In the genomic region with DNA sequence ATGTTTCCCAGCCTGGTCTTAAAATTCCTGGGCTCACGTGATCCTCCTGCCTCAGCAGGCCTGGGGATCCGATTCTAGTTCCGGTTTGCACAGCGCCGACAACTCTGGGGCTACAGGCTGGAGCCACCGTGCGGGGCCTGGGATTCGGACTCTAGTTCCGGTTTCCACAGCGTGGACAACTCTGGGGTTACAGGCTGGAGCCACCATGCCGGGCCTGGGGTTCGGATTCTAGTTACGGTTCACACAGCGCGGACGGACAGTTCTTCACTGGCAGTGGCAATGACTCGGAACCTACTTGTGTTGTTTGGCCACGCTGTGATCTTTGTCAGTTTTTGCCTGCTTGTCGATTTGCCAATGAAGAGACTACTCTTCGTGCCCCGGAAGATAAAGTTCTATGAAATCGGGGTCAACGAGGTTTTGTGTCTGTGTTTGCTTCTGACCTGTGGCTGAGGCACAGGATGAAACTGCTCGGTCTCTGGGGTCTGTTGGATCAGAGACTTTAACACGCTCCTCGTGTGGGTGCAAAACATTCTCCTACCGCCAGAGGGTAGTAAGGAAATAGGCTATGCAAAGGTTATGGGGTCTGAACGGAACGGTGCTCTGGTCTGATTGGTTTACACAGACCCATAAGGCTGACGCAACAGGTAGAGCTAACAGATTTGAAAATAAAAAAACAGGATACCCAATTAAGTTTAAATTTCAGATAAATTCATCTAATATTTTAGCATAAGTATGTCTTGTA, we compare ENCODE assay signal across 9 cellular contexts. TPM values are rescaled to one million over a fixed set of nuclear protein-coding genes. Genes with fewer than 3 reads are reported as not detected.
DNase-seq lines count a peak whose midpoint lies in the region; ATAC-seq and TF ChIP-seq lines count a peak whose summit lies in the region.
"Had no signal": no experiment of that assay in that cellular context is flagged by ENCODE, and none has a peak within 500 bp of the region (broad histone marks: within the 10 kb centered on the region; RNA-seq: fewer than 3 reads in every experiment).

No MANE protein-coding gene starts in this region.

- no peak for TF ChIP-seq POLR2A in vagina (IDR thresholded peaks at IDR 0.05)

- 0 out of 2 replicates have a peak, but pooled peaks cover 3% of the 10 kb centered on the region for H3K27me3 ChIP-seq in KMS-11 (ENCODE audit: insufficient read depth, low read depth)
- H3K27me3 ChIP-seq in vagina = no peaks in the 10 kb centered on the region

- no peak overlapping the region for H3K9ac ChIP-seq in KMS-11

- H2AFZ ChIP-seq in KMS-11 (ENCODE audit: low read depth) = no peak overlapping the region

- no peaks in the 10 kb centered on the region for H3K9me3 ChIP-seq in vagina

- intact Hi-C loops in vagina (cut with DNase I) = loop anchor here (5.0 kb wide), 1 partner anchor 136 kb away; no protein-coding TSS in a partner anchor

- ATAC-seq in GM21447 (IDR thresholded peaks at IDR 0.05; ENCODE audit: unreplicated experiment) = no peak

- H3K27ac ChIP-seq in KMS-11 (no peak overlapping the region), VCaP (peak overlapping the region; percentile 33), vagina (no peak overlapping the region)

- H3K79me2 ChIP-seq in KMS-11 (ENCODE audit: insufficient read depth, low read depth) = no peaks in the 10 kb centered on the region

- TF ChIP-seq CTCF in KMS-11 (conservative IDR thresholded peaks at IDR 0.05; ENCODE audit: low read depth, low read length) = peak; percentile 37
- peak; percentile 82 for TF ChIP-seq CTCF in VCaP (conservative IDR thresholded peaks at IDR 0.05)
- TF ChIP-seq CTCF in epithelial cell of proximal tubule (conservative IDR thresholded peaks at IDR 0.05; ENCODE audit: low read depth, low read length) = peak; percentile 41
- peak; percentile 30 to 71 (median 58) for TF ChIP-seq CTCF in vagina (IDR thresholded peaks at IDR 0.05)

- H3K36me3 ChIP-seq in KMS-11 (ENCODE audit: insufficient read depth) = no peaks in the 10 kb centered on the region
- no peaks in the 10 kb centered on the region for H3K36me3 ChIP-seq in vagina

- H3K4me1 ChIP-seq in KMS-11 (ENCODE audit: low read depth, poor library complexity, severe bottlenecking) (no peaks in the 10 kb centered on the region), vagina (no peaks in the 10 kb centered on the region)

- DNase-seq in COLO829 (ENCODE audit: low spot score) = peak; percentile 11
- DNase-seq in epithelial cell of proximal tubule (ENCODE audit: low read depth) = no peak
- DNase-seq in mucosa of gallbladder (ENCODE audit: low spot score) = peak; percentile 80
- DNase-seq in vagina (ENCODE audit: extremely low spot score in 2 of 2) = no peak
- no peak for DNase-seq in H4 (ENCODE audit: low spot score)

- H3K4me3 ChIP-seq in KMS-11 (IDR thresholded peaks at IDR 0.05; ENCODE audit: insufficient read depth, low read depth, low read length) = no peak overlapping the region
- H3K4me3 ChIP-seq in epithelial cell of proximal tubule (ENCODE audit: low read depth, low read length) = no peak overlapping the region
- H3K4me3 ChIP-seq in vagina = no peak overlapping the region

- H3K4me2 ChIP-seq in KMS-11 = no peak overlapping the region

- no peaks in the 10 kb centered on the region for H4K20me1 ChIP-seq in KMS-11 (ENCODE audit: insufficient read depth)

RNA-seq across cellular contexts. Expression of gene ZSCAN1, which starts 12.1 kb away (rescaled TPM):
- total RNA-seq in epithelial cell of proximal tubule (0.22 and 0.69 TPM in 2 replicates), mucosa of gallbladder (1.3 TPM), vagina (not detected)
- total RNA-seq in H4 (2014; rRNA removed; shearing (Covaris generic)) = 1.8 TPM in 1 of 2 replicates, not detected in the other
- total RNA-seq: renal cortical epithelial cell had no signal

RNA-seq across cellular contexts. Expression of gene ZNF606, which starts 19.1 kb away (rescaled TPM):
- 6.2 and 23.6 TPM in 2 replicates for total RNA-seq in epithelial cell of proximal tubule
- 23.3 TPM for total RNA-seq in mucosa of gallbladder
- 10.1 TPM for total RNA-seq in vagina
- 6.5 and 7.7 TPM in 2 replicates for total RNA-seq in H4 (2014; rRNA removed; shearing (Covaris generic))

RNA-seq across cellular contexts. Expression of gene ZNF135, which starts 37.4 kb away (rescaled TPM):
- 1.7 and 3.5 TPM in 2 replicates for total RNA-seq in epithelial cell of proximal tubule
- total RNA-seq in mucosa of gallbladder = 11.1 TPM
- total RNA-seq in vagina = 5.4 TPM
- total RNA-seq in H4 (2014; rRNA removed; shearing (Covaris generic)) = not detected in 2 replicates

RNA-seq across cellular contexts. Expression of gene C19orf18, which starts 47.4 kb away (rescaled TPM):
- total RNA-seq in epithelial cell of proximal tubule = not detected in 2 replicates
- total RNA-seq in mucosa of gallbladder = 0.60 TPM
- 2.9 TPM for total RNA-seq in vagina
- total RNA-seq in H4 (2014; rRNA removed; shearing (Covaris generic)) = not detected in 2 replicates

Comparison
In these comparisons a context has a peak if more than half of its experiments do, and no peak if none do; other contexts are left out.
1. DNase-seq: peak in COLO829 (single experiment) and mucosa of gallbladder (single experiment); none in epithelial cell of proximal tubule (single experiment), vagina (0 of 2) and H4 (single experiment).
2. Peak in every context shown above with its lines, with median percentiles within 50 percentile points of each other: CTCF ChIP-seq.